In genomic region chr1:196317535-196318522, GRCh38 we compare ENCODE assay signal across 8 cellular contexts.
DNase-seq lines count a peak whose midpoint lies in the region; ATAC-seq and TF ChIP-seq lines count a peak whose summit lies in the region.

No MANE protein-coding gene starts in this region.

- H3K9me3 Mint-ChIP-seq in neural progenitor cell: no peaks in the 10 kb centered on the region

- H3K4me1 Mint-ChIP-seq in neural progenitor cell: no peaks in the 10 kb centered on the region

- no peak for DNase-seq in GM12864 (ENCODE audit: low read depth)
- peak; percentile 26 for DNase-seq in NCI-H446 treated with DMSO at 0.1 percent for 48 hours (lab: John Stamatoyannopoulos, UW)
- DNase-seq in choroid plexus epithelial cell (ENCODE audit: low read depth): peak; percentile 78
- DNase-seq in neural progenitor cell (ENCODE audit: low spot score): peak; percentile 42
- DNase-seq in activated effector memory CD4-positive, alpha-beta T cell treated with anti-CD3 and anti-CD28 coated beads, Interleukin-2, amount 50 U/mL, for 16 hours: no peak

- H3K27me3 Mint-ChIP-seq in neural progenitor cell (ENCODE audit: insufficient read depth, low read depth): no peaks in the 10 kb centered on the region

- no peaks in the 10 kb centered on the region for H4K20me1 ChIP-seq in neural progenitor cell (ENCODE audit: low read depth)

- no peak overlapping the region for H3K9ac ChIP-seq in neural progenitor cell

- H3K27ac ChIP-seq in 22Rv1: no peak overlapping the region
- no peak overlapping the region for H3K27ac ChIP-seq in neural progenitor cell

- ATAC-seq in GM21825 (IDR thresholded peaks at IDR 0.05; ENCODE audit: unreplicated experiment): no peak
- ATAC-seq in HG02852 (IDR thresholded peaks at IDR 0.05; ENCODE audit: unreplicated experiment): no peak

- H3K27ac Mint-ChIP-seq in neural progenitor cell: no peak overlapping the region

- peaks cover 7% of the 10 kb centered on the region for H3K36me3 Mint-ChIP-seq in neural progenitor cell

- H3F3A ChIP-seq in neural progenitor cell (ENCODE audit: low read depth): no peaks in the 10 kb centered on the region

- no peaks in the 10 kb centered on the region for H3K9me3 ChIP-seq in neural progenitor cell (ENCODE audit: low read depth)

- no peaks in the 10 kb centered on the region for H3K79me2 ChIP-seq in neural progenitor cell (ENCODE audit: low read depth)

- no peak overlapping the region for H3K4me3 Mint-ChIP-seq in neural progenitor cell

- TF ChIP-seq CTCF in 22Rv1 (IDR thresholded peaks at IDR 0.05) (peak; percentile 85), GM12864 (IDR thresholded peaks at IDR 0.05; ENCODE audit: low read depth, low read length, missing control alignments) (peak; percentile 34), choroid plexus epithelial cell (conservative IDR thresholded peaks at IDR 0.05; ENCODE audit: low read depth, low read length) (peak; percentile 86), neural progenitor cell (IDR thresholded peaks at IDR 0.05) (peak; percentile 67)

- no peak overlapping the region for H2AFZ ChIP-seq in neural progenitor cell (replicated peaks)

- H3K27me3 ChIP-seq in neural progenitor cell: no peaks in the 10 kb centered on the region

- H3K4me2 ChIP-seq in neural progenitor cell: no peak overlapping the region

- no peaks in the 10 kb centered on the region for H3K4me1 ChIP-seq in neural progenitor cell

- H3K36me3 ChIP-seq in neural progenitor cell: no peaks in the 10 kb centered on the region

- H3K4me3 ChIP-seq in GM12864 (ENCODE audit: low read depth, low read length) (no peak overlapping the region), choroid plexus epithelial cell (ENCODE audit: low read depth, low read length) (no peak overlapping the region), neural progenitor cell (no peak overlapping the region)

Comparison
In these comparisons a context has a peak if more than half of its experiments do, and no peak if none do; other contexts are left out.
1. CTCF ChIP-seq: peak in every context shown above with its lines; median percentile 86 in choroid plexus epithelial cell; 85 in 22Rv1; 67 in neural progenitor cell; 34 in GM12864.
2. DNase-seq: peak in NCI-H446 treated with DMSO at 0.1 percent for 48 hours (single experiment), choroid plexus epithelial cell (single experiment) and neural progenitor cell (single experiment); none in GM12864 (single experiment) and activated effector memory CD4-positive, alpha-beta T cell treated with anti-CD3 and anti-CD28 coated beads, Interleukin-2, amount 50 U/mL, for 16 hours (single experiment).